Comparison of ENCODE assay signal across 29 cellular contexts in genomic region chr17:46023783-46024388, GRCh38. TPM values are rescaled to one million over a fixed set of nuclear protein-coding genes. Genes with fewer than 3 reads are reported as not detected.
A peak's percentile ranks its signal among the peaks of the same experiment; 100 is the strongest.
DNase-seq lines count a peak whose midpoint lies in the region; ATAC-seq, FAIRE-seq and TF ChIP-seq lines count a peak whose summit lies in the region.
"Had no signal": no experiment of that assay in that cellular context is flagged by ENCODE, and none has a peak within 500 bp of the region (broad histone marks: within the 10 kb centered on the region; RNA-seq: fewer than 3 reads in every experiment).

No MANE protein-coding gene starts in this region.

- TF ChIP-seq CTCF in activated CD8-positive, alpha-beta T cell treated with anti-CD3 and anti-CD28 coated beads for 36 hours (IDR thresholded peaks at IDR 0.05), result no peak
- TF ChIP-seq CTCF in RWPE2 (IDR thresholded peaks at IDR 0.05; ENCODE audit: poor library complexity, severe bottlenecking) (no peak), spleen (IDR thresholded peaks at IDR 0.05 in 8 of 11, conservative IDR thresholded peaks at IDR 0.05 in 3 of 11) (no peak)

- peaks cover 3% of the 10 kb centered on the region for H3K36me3 Mint-ChIP-seq in activated CD8-positive, alpha-beta T cell treated with anti-CD3 and anti-CD28 coated beads for 36 hours (ENCODE audit: low read depth)
- peaks cover 21% of the 10 kb centered on the region for H3K36me3 Mint-ChIP-seq in activated CD8-positive, alpha-beta T cell treated with anti-CD3 and anti-CD28 coated beads, Interleukin-2, amount 10 ng/mL, durations not matched to agents 7 days and 5 days (ENCODE audit: low read depth)

- FAIRE-seq in HTR-8/SVneo (lab: Jason Lieb, UNC), result no peak
- FAIRE-seq: H54, keratinocyte, small intestine had no signal

- H3K27me3 Mint-ChIP-seq in activated CD8-positive, alpha-beta T cell treated with anti-CD3 and anti-CD28 coated beads for 36 hours, result no peaks in the 10 kb centered on the region
- H3K27me3 Mint-ChIP-seq in activated CD8-positive, alpha-beta T cell treated with anti-CD3 and anti-CD28 coated beads, Interleukin-2, amount 10 ng/mL, durations not matched to agents 7 days and 5 days (ENCODE audit: low read depth), result no peaks in the 10 kb centered on the region
- H3K27me3 Mint-ChIP-seq: activated CD4-positive, alpha-beta T cell treated with anti-CD3 and anti-CD28 coated beads for 36 hours; naive B cell had no signal

- no peak for TF ChIP-seq POLR2A in spleen (IDR thresholded peaks at IDR 0.05)

- H3K4me3 Mint-ChIP-seq in activated CD8-positive, alpha-beta T cell treated with anti-CD3 and anti-CD28 coated beads for 36 hours, result no peak overlapping the region
- no peak overlapping the region for H3K4me3 Mint-ChIP-seq in activated CD8-positive, alpha-beta T cell treated with anti-CD3 and anti-CD28 coated beads, Interleukin-2, amount 10 ng/mL, durations not matched to agents 7 days and 5 days
- H3K4me3 Mint-ChIP-seq: activated CD4-positive, alpha-beta T cell treated with anti-CD3 and anti-CD28 coated beads for 36 hours had no signal

- no peak for DNase-seq in activated CD8-positive, alpha-beta T cell treated with anti-CD3 and anti-CD28 coated beads for 36 hours
- no peak for DNase-seq in activated CD8-positive, alpha-beta T cell treated with anti-CD3 and anti-CD28 coated beads, Interleukin-2, amount 10 ng/mL, durations not matched to agents 7 days and 5 days
- peak; percentile 49 for DNase-seq in RWPE2 (ENCODE audit: low spot score)
- DNase-seq in spleen, result peak; percentile 67
- DNase-seq in HTR-8/SVneo (ENCODE audit: insufficient read length, low spot score), result no peak
- DNase-seq: 8988T; activated CD4-positive, alpha-beta T cell treated with anti-CD3 and anti-CD28 coated beads for 36 hours; activated CD8-positive, alpha-beta memory T cell treated with anti-CD3 and anti-CD28 coated beads, Interleukin-2, amount 50 U/mL, for 4 hours; activated gamma-delta T cell; AML-193; Calu3; erythroblast; foreskin keratinocyte; Kasumi-1; mammary epithelial cell; naive B cell; NCI-H1105; NCI-H510A treated with DMSO at 0.1 percent for 48 hours; small intestine; stimulated activated CD4-positive, alpha-beta T cell treated with anti-CD3 and anti-CD28 coated beads, Interleukin-4, amount 100 ng/mL, for 1 hour had no signal

- no peak overlapping the region for H3K27ac ChIP-seq in RWPE2 (ENCODE audit: poor library complexity, severe bottlenecking)
- H3K27ac ChIP-seq in layer of hippocampus (ENCODE audit: low read depth, low read length), result peak overlapping the region; percentile 30
- no peak overlapping the region for H3K27ac ChIP-seq in spleen
- H3K27ac ChIP-seq: foreskin keratinocyte had no signal

- H3K36me3 ChIP-seq in RWPE2 (ENCODE audit: low read depth), result peaks cover 9% of the 10 kb centered on the region
- peaks cover 0 to 56% (median 2%) of the 10 kb centered on the region in 6 donors for H3K36me3 ChIP-seq in spleen

- no peaks in the 10 kb centered on the region for H3K9me3 Mint-ChIP-seq in activated CD8-positive, alpha-beta T cell treated with anti-CD3 and anti-CD28 coated beads for 36 hours
- H3K9me3 Mint-ChIP-seq in activated CD8-positive, alpha-beta T cell treated with anti-CD3 and anti-CD28 coated beads, Interleukin-2, amount 10 ng/mL, durations not matched to agents 7 days and 5 days (ENCODE audit: insufficient read depth), result no peaks in the 10 kb centered on the region

- H3K4me3 ChIP-seq in RWPE2 (ENCODE audit: severe bottlenecking) (no peak overlapping the region), spleen (no peak overlapping the region)

- peak overlapping the region; percentile 37 for H3K27ac Mint-ChIP-seq in activated CD8-positive, alpha-beta T cell treated with anti-CD3 and anti-CD28 coated beads for 36 hours
- H3K27ac Mint-ChIP-seq in activated CD8-positive, alpha-beta T cell treated with anti-CD3 and anti-CD28 coated beads, Interleukin-2, amount 10 ng/mL, durations not matched to agents 7 days and 5 days, result no peak overlapping the region
- H3K27ac Mint-ChIP-seq: activated CD4-positive, alpha-beta T cell treated with anti-CD3 and anti-CD28 coated beads for 36 hours had no signal

- 91 to 95% (median 91%) methylated on average over 24 of the region's 24 CpGs for WGBS in spleen, 5 donors

- H3K4me1 ChIP-seq in RWPE2 (ENCODE audit: insufficient read depth, poor library complexity, severe bottlenecking) (no peaks in the 10 kb centered on the region), spleen (peaks cover 0 to 69% (median 48%) of the 10 kb centered on the region in 6 donors)
- H3K4me1 ChIP-seq: foreskin keratinocyte had no signal

- H3K27me3 ChIP-seq in RWPE2 (ENCODE audit: insufficient read depth, poor library complexity, severe bottlenecking), result no peaks in the 10 kb centered on the region
- H3K27me3 ChIP-seq in layer of hippocampus (ENCODE audit: control insufficient read depth, insufficient read depth, low read length), result no peaks in the 10 kb centered on the region
- H3K27me3 ChIP-seq in spleen (replicated peaks in 1 of 7), result no peaks in the 10 kb centered on the region
- H3K27me3 ChIP-seq: foreskin keratinocyte had no signal

- POLR2A ChIA-PET in activated CD8-positive, alpha-beta T cell treated with anti-CD3 and anti-CD28 coated beads for 36 hours (lab: Charles Lee), result interaction anchor here (1.0 kb wide), 1 partner anchor 10 kb away, joined by 3 read pairs; no protein-coding TSS in a partner anchor
- POLR2A ChIA-PET in activated CD8-positive, alpha-beta T cell treated with anti-CD3 and anti-CD28 coated beads, Interleukin-2, amount 10 ng/mL, durations not matched to agents 7 days and 5 days (lab: Charles Lee), result no interaction called here

- peaks cover 17% of the 10 kb centered on the region for H3K4me1 Mint-ChIP-seq in activated CD8-positive, alpha-beta T cell treated with anti-CD3 and anti-CD28 coated beads for 36 hours (ENCODE audit: low read depth)
- H3K4me1 Mint-ChIP-seq in activated CD8-positive, alpha-beta T cell treated with anti-CD3 and anti-CD28 coated beads, Interleukin-2, amount 10 ng/mL, durations not matched to agents 7 days and 5 days (ENCODE audit: low read depth), result peaks cover 12% of the 10 kb centered on the region

- no peak for ATAC-seq in activated CD8-positive, alpha-beta T cell treated with anti-CD3 and anti-CD28 coated beads for 36 hours
- ATAC-seq in activated CD8-positive, alpha-beta T cell treated with anti-CD3 and anti-CD28 coated beads, Interleukin-2, amount 10 ng/mL, durations not matched to agents 7 days and 5 days, result no peak
- ATAC-seq in RWPE2 (ENCODE audit: low read depth) (no peak), GM21825 (IDR thresholded peaks at IDR 0.05; ENCODE audit: unreplicated experiment) (no peak), GM18868 (IDR thresholded peaks at IDR 0.05; ENCODE audit: unreplicated experiment) (no peak)
- ATAC-seq: activated CD4-positive, alpha-beta T cell treated with anti-CD3 and anti-CD28 coated beads for 36 hours; foreskin keratinocyte had no signal

- intact Hi-C loops in activated CD8-positive, alpha-beta T cell treated with anti-CD3 and anti-CD28 coated beads for 36 hours (cut with micrococcal nuclease), result no loop called here
- intact Hi-C loops in spleen (cut with DNase I; ENCODE audit: low total_unique reads), result no loop called here

- H3K9me3 ChIP-seq in RWPE2 (ENCODE audit: severe bottlenecking) (no peaks in the 10 kb centered on the region), spleen (no peaks in the 10 kb centered on the region)

- CTCF ChIA-PET in activated CD8-positive, alpha-beta T cell treated with anti-CD3 and anti-CD28 coated beads for 36 hours (lab: Charles Lee), result no interaction called here
- CTCF ChIA-PET in activated CD8-positive, alpha-beta T cell treated with anti-CD3 and anti-CD28 coated beads, Interleukin-2, amount 10 ng/mL, durations not matched to agents 7 days and 5 days (lab: Charles Lee), result no interaction called here

RNA-seq across cellular contexts. Expression of gene STH, which starts 24.8 kb away (rescaled TPM):
- total RNA-seq in activated CD8-positive, alpha-beta T cell treated with anti-CD3 and anti-CD28 coated beads for 36 hours, result not detected
- not detected for total RNA-seq in activated CD8-positive, alpha-beta T cell treated with anti-CD3 and anti-CD28 coated beads, Interleukin-2, amount 10 ng/mL, durations not matched to agents 7 days and 5 days
- total RNA-seq in spleen, result not detected
- not detected for polyA plus RNA-seq in spleen
- total RNA-seq: activated CD4-positive, alpha-beta T cell treated with anti-CD3 and anti-CD28 coated beads for 36 hours; Calu3; cardiac septum; Daoy; foreskin keratinocyte; mammary epithelial cell; posterior vena cava; urinary bladder had no signal
- polyA plus RNA-seq: foreskin keratinocyte, keratinocyte, mammary epithelial cell, small intestine, urinary bladder had no signal

Comparison
In these comparisons a context has a peak if more than half of its experiments do, and no peak if none do; other contexts are left out.
1. DNase-seq: peak in RWPE2 (single experiment) and spleen (single experiment); none in activated CD8-positive, alpha-beta T cell treated with anti-CD3 and anti-CD28 coated beads for 36 hours (single experiment), activated CD8-positive, alpha-beta T cell treated with anti-CD3 and anti-CD28 coated beads, Interleukin-2, amount 10 ng/mL, durations not matched to agents 7 days and 5 days (single experiment) and HTR-8/SVneo (single experiment).